In the genomic region with DNA sequence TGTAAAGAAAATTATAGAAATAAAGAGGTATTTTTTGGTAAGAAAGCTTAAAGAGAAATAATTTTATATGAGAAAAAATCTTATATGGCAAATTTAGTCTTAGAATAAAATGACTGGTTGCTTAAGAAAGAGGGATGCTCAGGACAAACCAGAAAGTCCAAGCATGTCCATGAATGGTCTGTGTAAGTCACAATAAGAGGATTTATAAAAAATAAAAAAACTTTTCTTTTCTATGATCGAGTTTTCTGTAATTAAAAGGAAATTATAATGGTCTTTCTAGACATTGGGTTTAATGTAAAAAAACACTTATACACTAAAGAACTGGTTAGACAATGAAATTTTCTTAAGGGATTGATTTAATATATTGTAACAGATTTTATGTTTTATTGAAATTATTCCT, we compare ENCODE assay signal across 17 cellular contexts.
"Had no signal": no experiment of that assay in that cellular context is flagged by ENCODE, and none has a peak within 500 bp of the region (broad histone marks: within the 10 kb centered on the region; RNA-seq: fewer than 3 reads in every experiment).

No MANE protein-coding gene starts in this region.

- DNase-seq: effector memory CD8-positive, alpha-beta T cell; esophagus squamous epithelium; foreskin keratinocyte; head of caudate nucleus; hippocampal formation; mammary epithelial cell; mucosa of descending colon; naive thymus-derived CD8-positive, alpha-beta T cell; posterior cingulate gyrus; sigmoid colon; stimulated activated CD4-positive, alpha-beta T cell treated with anti-CD3 and anti-CD28 coated beads, Interleukin-2, amount 100 ng/mL, for 48 hours; stimulated activated naive CD4-positive, alpha-beta T cell treated with Interleukin-2 at 50 U/mL for 16 hours; trophoblast cell had no signal

- H3K27ac ChIP-seq: esophagus squamous epithelium, foreskin keratinocyte, neutrophil, sigmoid colon, skin epidermis had no signal

- H3K27me3 ChIP-seq: foreskin keratinocyte, neutrophil, sigmoid colon had no signal

- FAIRE-seq: islet of Langerhans had no signal

- H3K9me3 ChIP-seq: sigmoid colon had no signal

- ATAC-seq: effector memory CD8-positive, alpha-beta T cell; foreskin keratinocyte; left lobe of liver; mucosa of descending colon; naive thymus-derived CD8-positive, alpha-beta T cell had no signal

- H3K4me1 ChIP-seq: esophagus squamous epithelium, foreskin keratinocyte had no signal

- H3K4me3 ChIP-seq: esophagus squamous epithelium, mucosa of descending colon, sigmoid colon, skin epidermis had no signal

- H3K36me3 ChIP-seq: esophagus squamous epithelium, neutrophil, sigmoid colon had no signal
